ENCODE assay signal across 8 cellular contexts in genomic region chr5:163915481-163915961, GRCh38.
DNase-seq lines count a peak whose midpoint lies in the region; ATAC-seq and TF ChIP-seq lines count a peak whose summit lies in the region.

No MANE protein-coding gene starts in this region.

- no peaks in the 10 kb centered on the region for H3K27me3 ChIP-seq in CD8-positive, alpha-beta T cell (ENCODE audit: insufficient read depth, low read length)
- H3K27me3 ChIP-seq in RWPE2 (ENCODE audit: insufficient read depth, poor library complexity, severe bottlenecking) = no peaks in the 10 kb centered on the region
- no peaks in the 10 kb centered on the region for H3K27me3 ChIP-seq in layer of hippocampus (ENCODE audit: control insufficient read depth, insufficient read depth, low read length)

- peaks cover 3% of the 10 kb centered on the region for H3K4me1 Mint-ChIP-seq in CD8-positive, alpha-beta T cell (ENCODE audit: low read depth)
- H3K4me1 Mint-ChIP-seq in activated T-cell treated with anti-CD3 and anti-CD28 coated beads, Interleukin-2, amount 50 U/mL, for 72 hours (ENCODE audit: low read depth) = no peaks in the 10 kb centered on the region

- no peak for ATAC-seq in CD8-positive, alpha-beta T cell
- peak; percentile 81 for ATAC-seq in GM19372 (IDR thresholded peaks at IDR 0.05; ENCODE audit: low read depth, unreplicated experiment)
- ATAC-seq in HG03175 (IDR thresholded peaks at IDR 0.05; ENCODE audit: unreplicated experiment) = peak; percentile 72
- ATAC-seq in RWPE2 (ENCODE audit: low read depth) = peak; percentile 66
- ATAC-seq in activated T-cell treated with anti-CD3 and anti-CD28 coated beads, Interleukin-2, amount 50 U/mL, for 72 hours (replicated peaks in 1 of 2) = no peak

- POLR2A ChIA-PET in CD8-positive, alpha-beta T cell (lab: Charles Lee) = no interaction called here

- no peaks in the 10 kb centered on the region for H3K36me3 Mint-ChIP-seq in CD8-positive, alpha-beta T cell
- H3K36me3 Mint-ChIP-seq in activated T-cell treated with anti-CD3 and anti-CD28 coated beads, Interleukin-2, amount 50 U/mL, for 72 hours (ENCODE audit: insufficient read depth in 2 of 2) = no peaks in the 10 kb centered on the region

- H3K4me3 ChIP-seq in CD8-positive, alpha-beta T cell (ENCODE audit: low read depth, low read length) = no peak overlapping the region
- H3K4me3 ChIP-seq in RWPE2 (ENCODE audit: severe bottlenecking) = no peak overlapping the region

- CTCF ChIA-PET in CD8-positive, alpha-beta T cell (lab: Charles Lee) = no interaction called here

- no peaks in the 10 kb centered on the region for H3K9me3 ChIP-seq in CD8-positive, alpha-beta T cell (ENCODE audit: low read length)
- H3K9me3 ChIP-seq in RWPE2 (ENCODE audit: severe bottlenecking) = no peaks in the 10 kb centered on the region

- no peaks in the 10 kb centered on the region for H3K36me3 ChIP-seq in CD8-positive, alpha-beta T cell (ENCODE audit: insufficient read depth, low read length)
- no peaks in the 10 kb centered on the region for H3K36me3 ChIP-seq in RWPE2 (ENCODE audit: low read depth)

- no peaks in the 10 kb centered on the region for H3K27me3 Mint-ChIP-seq in CD8-positive, alpha-beta T cell (ENCODE audit: low read depth)
- no peaks in the 10 kb centered on the region for H3K27me3 Mint-ChIP-seq in activated T-cell treated with anti-CD3 and anti-CD28 coated beads, Interleukin-2, amount 50 U/mL, for 72 hours (ENCODE audit: low read depth)

- no peak for TF ChIP-seq CTCF in CD8-positive, alpha-beta T cell (IDR thresholded peaks at IDR 0.05)
- TF ChIP-seq CTCF in RWPE2 (IDR thresholded peaks at IDR 0.05; ENCODE audit: poor library complexity, severe bottlenecking) = no peak

- peak overlapping the region; percentile 86 for H3K27ac Mint-ChIP-seq in CD8-positive, alpha-beta T cell
- H3K27ac Mint-ChIP-seq in activated T-cell treated with anti-CD3 and anti-CD28 coated beads, Interleukin-2, amount 50 U/mL, for 72 hours = no peak overlapping the region

- intact Hi-C loops in CD8-positive, alpha-beta T cell (cut with DNase I, micrococcal nuclease) = no loop called here

- H3K9me3 Mint-ChIP-seq in CD8-positive, alpha-beta T cell = peaks cover 2% of the 10 kb centered on the region
- H3K9me3 Mint-ChIP-seq in activated T-cell treated with anti-CD3 and anti-CD28 coated beads, Interleukin-2, amount 50 U/mL, for 72 hours = peaks cover 6 to 8% of the 10 kb centered on the region in 2 donors

- DNase-seq in CD8-positive, alpha-beta T cell = no peak
- DNase-seq in RWPE2 (ENCODE audit: low spot score) = no peak
- DNase-seq in middle frontal gyrus (ENCODE audit: extremely low spot score, low spot score) = no peak
- DNase-seq in activated T-cell treated with anti-CD3 and anti-CD28 coated beads, Interleukin-2, amount 50 U/mL, for 72 hours = no peak
- no peak for DNase-seq in NCI-H345 treated with DMSO at 0.1 percent for 48 hours (lab: John Stamatoyannopoulos, UW; ENCODE audit: unreplicated experiment)

- no peaks in the 10 kb centered on the region for H3K4me1 ChIP-seq in CD8-positive, alpha-beta T cell (ENCODE audit: insufficient read depth, low read length)
- peaks cover 16% of the 10 kb centered on the region for H3K4me1 ChIP-seq in RWPE2 (ENCODE audit: insufficient read depth, poor library complexity, severe bottlenecking)

- H3K4me3 Mint-ChIP-seq in CD8-positive, alpha-beta T cell = no peak overlapping the region
- H3K4me3 Mint-ChIP-seq in activated T-cell treated with anti-CD3 and anti-CD28 coated beads, Interleukin-2, amount 50 U/mL, for 72 hours = no peak overlapping the region

- no peak overlapping the region for H3K27ac ChIP-seq in CD8-positive, alpha-beta T cell (ENCODE audit: low read depth, low read length)
- H3K27ac ChIP-seq in RWPE2 (ENCODE audit: poor library complexity, severe bottlenecking) (no peak overlapping the region), layer of hippocampus (ENCODE audit: low read depth, low read length) (peak overlapping the region; percentile 40)

Comparison
In these comparisons a context has a peak if more than half of its experiments do, and no peak if none do; other contexts are left out.
1. ATAC-seq: peak in GM19372 (single experiment), HG03175 (single experiment) and RWPE2 (single experiment); none in CD8-positive, alpha-beta T cell (single experiment) and activated T-cell treated with anti-CD3 and anti-CD28 coated beads, Interleukin-2, amount 50 U/mL, for 72 hours (0 of 2).